ENCODE assay signal across 20 cellular contexts in the genomic region with DNA sequence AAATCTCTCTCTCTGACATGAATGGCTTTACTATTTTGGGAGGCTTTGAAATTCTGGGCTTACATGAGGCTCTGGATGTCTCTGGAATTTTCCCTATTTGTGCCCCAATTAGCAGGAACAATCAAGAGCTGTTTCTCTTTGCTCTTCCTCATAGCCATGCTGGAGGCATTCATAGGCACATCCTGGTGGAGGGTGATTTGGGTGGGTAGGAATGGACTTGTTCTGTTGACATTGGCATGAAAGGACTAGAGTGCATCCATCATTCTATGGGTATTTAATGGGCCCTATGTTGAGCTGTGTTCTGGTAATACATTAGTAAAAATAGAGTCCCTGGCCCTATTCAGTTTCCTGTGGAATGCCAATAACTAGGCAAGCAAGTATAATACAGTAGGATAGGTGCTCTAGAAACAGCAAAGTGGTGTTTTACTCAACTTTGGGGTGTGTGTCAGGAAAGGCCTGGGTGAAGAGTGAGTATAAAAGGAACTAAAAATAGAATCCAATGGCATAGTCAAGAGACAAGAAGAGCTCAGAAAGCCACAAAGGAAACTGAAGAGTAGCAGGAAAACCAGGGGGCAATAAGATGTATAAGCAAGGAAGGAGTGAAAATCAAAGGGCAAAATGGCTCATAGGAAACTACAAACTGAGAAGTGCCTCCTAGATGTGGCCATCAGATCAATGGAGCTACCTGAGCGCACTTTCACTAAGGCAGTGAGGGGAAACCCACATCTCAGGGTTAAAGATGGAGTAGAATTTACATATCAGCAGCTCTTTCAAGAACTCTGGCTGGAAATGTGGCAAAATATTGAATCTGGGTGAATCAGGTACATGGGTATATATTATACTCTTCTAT. TPM values are rescaled to one million over a fixed set of nuclear protein-coding genes. Genes with fewer than 3 reads are reported as not detected.
A peak's percentile ranks its signal among the peaks of the same experiment; 100 is the strongest.
DNase-seq lines count a peak whose midpoint lies in the region; ATAC-seq and TF ChIP-seq lines count a peak whose summit lies in the region.
"Had no signal": no experiment of that assay in that cellular context is flagged by ENCODE, and none has a peak within 500 bp of the region (broad histone marks: within the 10 kb centered on the region; RNA-seq: fewer than 3 reads in every experiment).

No MANE protein-coding gene starts in this region.

- H3K4me3 Mint-ChIP-seq in chondrocyte (ENCODE audit: unreplicated experiment) = no peak overlapping the region
- H3K4me3 Mint-ChIP-seq in naive thymus-derived CD4-positive, alpha-beta T cell = peak overlapping the region in 8 of 10 donors; percentile 1 to 56 (median 32)
- H3K4me3 Mint-ChIP-seq: immature natural killer cell; stimulated activated effector memory CD8-positive, alpha-beta T cell treated with anti-CD3 and anti-CD28 coated beads, Interleukin-12 subunit alpha, Interleukin-12 subunit beta, amount 100 ng/mL, for 72 hours had no signal

- DNase-seq in heart left ventricle (no peak), left cardiac atrium (no peak), chondrocyte (ENCODE audit: low spot score) (no peak), uterus (no peak), RKO (ENCODE audit: low spot score) (no peak)
- peak in 1 of 9 donors; percentile 23 for DNase-seq in naive thymus-derived CD4-positive, alpha-beta T cell
- DNase-seq in activated CD4-positive, alpha-beta T cell treated with anti-CD3 and anti-CD28 coated beads for 4 hours = no peak
- DNase-seq: activated CD4-positive, alpha-beta T cell treated with anti-CD3 and anti-CD28 coated beads, Interleukin-2, amount 50 U/mL, for 1 hour; anterior cingulate cortex; effector CD4-positive, alpha-beta T cell; foreskin melanocyte; HCEC 1CT; immature natural killer cell; Karpas-422; NCI-H1930; NCI-H524 treated with DMSO at 0.1 percent for 48 hours; retina; stimulated activated CD4-positive, alpha-beta T cell treated with anti-CD3 and anti-CD28 coated beads, Interleukin-4, amount 100 ng/mL, for 24 hours had no signal

- H3K9me3 ChIP-seq in heart left ventricle = no peaks in the 10 kb centered on the region
- H3K9me3 ChIP-seq in naive thymus-derived CD4-positive, alpha-beta T cell (ENCODE audit: control insufficient read depth in 2 of 3, low read length in 3 of 3) = no peaks in the 10 kb centered on the region
- no peaks in the 10 kb centered on the region for H3K9me3 ChIP-seq in uterus

- TF ChIP-seq CTCF in heart left ventricle (IDR thresholded peaks at IDR 0.05) = no peak
- no peak for TF ChIP-seq CTCF in chondrocyte (IDR thresholded peaks at IDR 0.05)
- TF ChIP-seq CTCF in uterus (IDR thresholded peaks at IDR 0.05) = no peak

- H3K27me3 ChIP-seq in heart left ventricle (no peaks in the 10 kb centered on the region), uterus (no peaks in the 10 kb centered on the region)
- no peaks in the 10 kb centered on the region for H3K27me3 ChIP-seq in naive thymus-derived CD4-positive, alpha-beta T cell (ENCODE audit: control insufficient read depth in 2 of 2, insufficient read depth in 2 of 2, low read length in 2 of 2)

- POLR2A ChIA-PET in naive thymus-derived CD4-positive, alpha-beta T cell (lab: Charles Lee) = interaction anchor here (1.5 kb wide), 1 partner anchor 39 kb away, joined by 4 read pairs; no protein-coding TSS in a partner anchor

- H3K36me3 ChIP-seq in heart left ventricle (no peaks in the 10 kb centered on the region), uterus (no peaks in the 10 kb centered on the region)
- H3K36me3 ChIP-seq in naive thymus-derived CD4-positive, alpha-beta T cell (ENCODE audit: control insufficient read depth in 2 of 3, insufficient read depth in 3 of 3, low read length in 3 of 3) = no peaks in the 10 kb centered on the region

- no peak overlapping the region for H3K4me3 ChIP-seq in heart left ventricle
- no peak overlapping the region for H3K4me3 ChIP-seq in naive thymus-derived CD4-positive, alpha-beta T cell (ENCODE audit: low read length)
- H3K4me3 ChIP-seq in uterus = no peak overlapping the region

- no peaks in the 10 kb centered on the region for H3K9me3 Mint-ChIP-seq in chondrocyte (ENCODE audit: low read depth)
- peaks cover 0 to 18% (median 3%) of the 10 kb centered on the region in 11 donors for H3K9me3 Mint-ChIP-seq in naive thymus-derived CD4-positive, alpha-beta T cell
- H3K9me3 Mint-ChIP-seq: immature natural killer cell had no signal

- H3K27me3 Mint-ChIP-seq in chondrocyte (ENCODE audit: low read depth) = peaks cover 2% of the 10 kb centered on the region
- H3K27me3 Mint-ChIP-seq in naive thymus-derived CD4-positive, alpha-beta T cell = no peaks in the 10 kb centered on the region

- H3K27ac Mint-ChIP-seq in chondrocyte (ENCODE audit: unreplicated experiment) = peak overlapping the region; percentile 9
- H3K27ac Mint-ChIP-seq in naive thymus-derived CD4-positive, alpha-beta T cell = peak overlapping the region in 3 of 9 donors; percentile 33 to 61 (median 60)
- H3K27ac Mint-ChIP-seq: immature natural killer cell; stimulated activated effector memory CD8-positive, alpha-beta T cell treated with anti-CD3 and anti-CD28 coated beads, Interleukin-12 subunit alpha, Interleukin-12 subunit beta, amount 100 ng/mL, for 72 hours had no signal

- TF ChIP-seq POLR2A in heart left ventricle (IDR thresholded peaks at IDR 0.05) = no peak
- no peak for TF ChIP-seq POLR2A in uterus (IDR thresholded peaks at IDR 0.05)

- H3K4me1 ChIP-seq in heart left ventricle (peaks cover 8 to 58% (median 41%) of the 10 kb centered on the region in 12 donors), uterus (peaks cover 8 to 13% of the 10 kb centered on the region in 2 donors)
- peaks cover 27 to 55% of the 10 kb centered on the region in 2 donors for H3K4me1 ChIP-seq in naive thymus-derived CD4-positive, alpha-beta T cell (ENCODE audit: control insufficient read depth in 2 of 2, insufficient read depth in 2 of 2, low read length in 2 of 2)

- H3K27ac ChIP-seq in heart left ventricle (peak overlapping the region in 9 of 12 donors; percentile 70 to 90 (median 78)), uterus (peak overlapping the region; percentile 83 to 94)
- H3K27ac ChIP-seq in naive thymus-derived CD4-positive, alpha-beta T cell (ENCODE audit: low read depth, low read length) = no peak overlapping the region

- ATAC-seq in heart left ventricle = no peak
- ATAC-seq in left cardiac atrium = no peak
- ATAC-seq in naive thymus-derived CD4-positive, alpha-beta T cell = peak; percentile 48
- no peak for ATAC-seq in HG03097 (IDR thresholded peaks at IDR 0.05; ENCODE audit: low FRiP score, unreplicated experiment)
- ATAC-seq: stimulated activated effector memory CD8-positive, alpha-beta T cell treated with anti-CD3 and anti-CD28 coated beads, Interleukin-12 subunit alpha, Interleukin-12 subunit beta, amount 100 ng/mL, for 72 hours had no signal

- WGBS in heart left ventricle, 4 donors = 92 to 97% (median 96%) methylated on average over 1 of the region's 1 CpG

- intact Hi-C loops in heart left ventricle (cut with DNase I) (loop anchor here in 1 of 10 donors (10.0 kb wide), 1 partner anchor 54 kb away; no protein-coding TSS in a partner anchor), left cardiac atrium (cut with DNase I) (no loop called here), uterus (cut with DNase I; ENCODE audit: low total_unique reads) (no loop called here)
- intact Hi-C loops in naive thymus-derived CD4-positive, alpha-beta T cell (cut with micrococcal nuclease) = no loop called here

- H3K4me1 Mint-ChIP-seq in chondrocyte (ENCODE audit: low read depth) = peaks cover 56% of the 10 kb centered on the region
- H3K4me1 Mint-ChIP-seq in naive thymus-derived CD4-positive, alpha-beta T cell = peaks cover 33 to 85% (median 79%) of the 10 kb centered on the region in 7 donors

- CTCF ChIA-PET in naive thymus-derived CD4-positive, alpha-beta T cell (lab: Charles Lee) = no interaction called here

- H3K36me3 Mint-ChIP-seq in chondrocyte (ENCODE audit: low read depth) = peaks cover 1% of the 10 kb centered on the region
- peaks cover 0 to 16% (median 4%) of the 10 kb centered on the region in 5 donors for H3K36me3 Mint-ChIP-seq in naive thymus-derived CD4-positive, alpha-beta T cell
- H3K36me3 Mint-ChIP-seq: immature natural killer cell; stimulated activated effector memory CD8-positive, alpha-beta T cell treated with anti-CD3 and anti-CD28 coated beads, Interleukin-12 subunit alpha, Interleukin-12 subunit beta, amount 100 ng/mL, for 72 hours had no signal

RNA-seq across cellular contexts. Expression of a gene that starts 45.0 kb away (rescaled TPM):
- 10 to 100 TPM; 54.4 to 81.8 (median 62.6) TPM for total RNA-seq in heart left ventricle
- polyA plus RNA-seq in heart left ventricle = 100 to 1,000 TPM in 1 of 2 donors, 10 to 100 TPM in 1; 71.4 to 118 TPM
- total RNA-seq in left cardiac atrium = 10 to 100 TPM; 60.8 to 65.5 TPM
- total RNA-seq in chondrocyte = 29.5 to 53.3 TPM (median 42.0 TPM) in 3 replicates
- total RNA-seq in naive thymus-derived CD4-positive, alpha-beta T cell = 10 to 100 TPM; 64.1 to 94.7 (median 66.8) TPM
- polyA plus RNA-seq in naive thymus-derived CD4-positive, alpha-beta T cell = 10 to 100 TPM; 47.8 to 71.0 TPM
- total RNA-seq in uterus = 10 to 100 TPM; 11.5 to 67.2 (median 56.9) TPM

RNA-seq across cellular contexts. Expression of a gene that starts 45.1 kb away (rescaled TPM):
- total RNA-seq in heart left ventricle = 1 to 10 TPM in 3 of 9 donors, under 1 TPM in 5, not detected in 1; 0.65 to 1.3 (median 0.95) TPM
- polyA plus RNA-seq in heart left ventricle = under 1 TPM; 0.19 to 0.85 TPM
- under 1 TPM; 0.80 to 0.89 TPM for total RNA-seq in left cardiac atrium
- total RNA-seq in chondrocyte = 0.44 to 0.65 TPM (median 0.53 TPM) in 3 replicates
- under 1 TPM; 0.32 to 0.70 (median 0.68) TPM for total RNA-seq in naive thymus-derived CD4-positive, alpha-beta T cell
- under 1 TPM; 0.44 to 0.66 TPM for polyA plus RNA-seq in naive thymus-derived CD4-positive, alpha-beta T cell
- 1 to 10 TPM in 1 of 4 donors, under 1 TPM in 2, not detected in 1; under 0.01 to 1.9 (median 0.70) TPM for total RNA-seq in uterus
